In the genomic region with DNA sequence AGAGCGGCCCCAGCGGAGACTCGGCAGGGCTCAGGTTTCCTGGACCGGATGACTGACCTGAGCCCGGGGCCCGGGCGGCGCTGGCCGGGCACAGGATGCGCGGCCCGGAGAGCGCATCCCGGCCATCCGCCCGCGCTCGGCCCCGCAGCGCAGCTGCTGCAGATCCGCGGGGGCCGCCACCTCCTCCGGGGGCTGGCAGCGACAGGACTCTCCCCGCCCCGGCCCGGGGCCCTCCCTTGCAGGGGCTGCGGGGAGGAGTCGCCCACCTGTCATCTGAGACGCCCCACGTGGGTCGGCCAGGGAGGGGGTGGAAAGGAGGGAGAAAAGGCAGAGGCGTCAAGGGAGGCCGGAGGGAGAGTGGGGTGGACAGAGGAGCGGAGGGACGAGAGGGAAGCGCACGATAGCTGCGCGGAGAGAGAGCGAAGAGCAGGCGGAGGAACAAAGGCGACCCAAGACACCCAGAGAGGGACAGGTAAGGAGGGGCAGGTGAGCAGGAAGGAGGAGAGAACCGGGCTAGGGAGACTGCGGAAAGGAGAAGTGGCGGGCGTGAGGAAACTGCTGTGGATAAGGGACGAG, we compare ENCODE assay signal across 7 cellular contexts. TPM values are rescaled to one million over a fixed set of nuclear protein-coding genes. Genes with fewer than 3 reads are reported as not detected.
DNase-seq lines count a peak whose midpoint lies in the region; ATAC-seq and TF ChIP-seq lines count a peak whose summit lies in the region.

No MANE protein-coding gene starts in this region.

- H3K4me1 ChIP-seq in HEK293 (ENCODE audit: control insufficient read depth, insufficient read depth, low read length): peaks cover 20% of the 10 kb centered on the region

- H3K27me3 ChIP-seq in brain microvascular endothelial cell (replicated peaks): no peaks in the 10 kb centered on the region

- in situ Hi-C loops in brain microvascular endothelial cell (cut with HindIII; ENCODE audit: low pct_ligation_motif_present, low sequenced_read_pairs): no loop called here

- no peaks in the 10 kb centered on the region for H3K27me3 Mint-ChIP-seq in T-helper 17 cell

- CTCF ChIA-PET in HEK293 (lab: Yijun Ruan, JAX): interaction anchor here (1.2 to 2.6 kb wide), 3 partner anchors 44 to 102 kb away, joined by 4 to 9 read pairs (median 4); partner anchors contain the start of gene WIPI1

- no peak for TF ChIP-seq POLR2A in NB4 (IDR thresholded peaks at IDR 0.05; ENCODE audit: extremely low read depth, insufficient read length)

- peak overlapping the region; percentile 100 for H3K4me3 Mint-ChIP-seq in T-helper 17 cell

- peak overlapping the region; percentile 100 for H3K27ac Mint-ChIP-seq in T-helper 17 cell

- peaks cover 33% of the 10 kb centered on the region for H3K4me1 Mint-ChIP-seq in T-helper 17 cell

- ATAC-seq in T-helper 17 cell: peak; percentile 68

- peak; percentile 54 for DNase-seq in NB4 (ENCODE audit: low read depth)
- peak; percentile 52 to 65 (median 63) for DNase-seq in T-helper 17 cell
- peak; percentile 46 for DNase-seq in brain microvascular endothelial cell

- H3K9me3 ChIP-seq in HEK293 (ENCODE audit: control insufficient read depth, insufficient read depth, low read depth, low read length): no peaks in the 10 kb centered on the region
- no peaks in the 10 kb centered on the region for H3K9me3 ChIP-seq in T-helper 17 cell (ENCODE audit: control insufficient read depth, low read length, poor library complexity, severe bottlenecking)
- no peaks in the 10 kb centered on the region for H3K9me3 ChIP-seq in iPS-18c (ENCODE audit: control insufficient read depth, insufficient read depth, low read length)

- TF ChIP-seq CTCF in GM12875 (IDR thresholded peaks at IDR 0.05; ENCODE audit: borderline replicate concordance, insufficient read depth, low read depth, low read length) (no peak), HEK293 (tag by site-specific recombination; IDR thresholded peaks at IDR 0.05) (no peak), NB4 (IDR thresholded peaks at IDR 0.05; ENCODE audit: low read depth, low read length) (no peak), brain microvascular endothelial cell (IDR thresholded peaks at IDR 0.05; ENCODE audit: low read depth, low read length, missing control alignments) (no peak)

- peaks cover 17 to 20% of the 10 kb centered on the region in 2 experiments for H3K36me3 ChIP-seq in HEK293 (ENCODE audit: control insufficient read depth in 2 of 2, insufficient read depth in 1 of 2, low read length in 2 of 2)
- H3K36me3 ChIP-seq in brain microvascular endothelial cell (replicated peaks): peaks cover 5% of the 10 kb centered on the region

- H3K27ac ChIP-seq in HEK293 (ENCODE audit: extremely low read depth, low read depth, low read length) (peak overlapping the region; percentile 95), brain microvascular endothelial cell (peak overlapping the region; percentile 98), skin epidermis (peak overlapping the region; percentile 86 to 100 (median 98))

- POLR2A ChIA-PET in HEK293 (lab: Yijun Ruan, JAX): interaction anchor here (0.6 to 2.7 kb wide), 8 partner anchors 9 to 815 kb away, joined by 3 to 18 read pairs (median 4); partner anchors contain the start of genes ABCA5, AMZ2, FAM20A and KPNA2

- peak overlapping the region; percentile 84 for H3K4me3 ChIP-seq in GM12875 (ENCODE audit: low read depth, low read length)
- H3K4me3 ChIP-seq in HEK293 (ENCODE audit: low read depth, low read length): peak overlapping the region; percentile 83
- peak overlapping the region; percentile 92 for H3K4me3 ChIP-seq in NB4 (ENCODE audit: low read depth, low read length)
- H3K4me3 ChIP-seq in brain microvascular endothelial cell (ENCODE audit: low read depth, low read length): peak overlapping the region; percentile 86
- H3K4me3 ChIP-seq in iPS-18c (ENCODE audit: insufficient read depth, low read depth, low read length): peak overlapping the region; percentile 57
- peak overlapping the region; percentile 62 to 96 (median 83) for H3K4me3 ChIP-seq in skin epidermis

- H3K36me3 Mint-ChIP-seq in T-helper 17 cell (ENCODE audit: low read depth): peaks cover 14% of the 10 kb centered on the region

TF ChIP-seq in HEK293, 187 proteins besides CTCF, POLR2A, EP300 and RAD21 (continues in another document):
- TF ChIP-seq, protein P1, sequence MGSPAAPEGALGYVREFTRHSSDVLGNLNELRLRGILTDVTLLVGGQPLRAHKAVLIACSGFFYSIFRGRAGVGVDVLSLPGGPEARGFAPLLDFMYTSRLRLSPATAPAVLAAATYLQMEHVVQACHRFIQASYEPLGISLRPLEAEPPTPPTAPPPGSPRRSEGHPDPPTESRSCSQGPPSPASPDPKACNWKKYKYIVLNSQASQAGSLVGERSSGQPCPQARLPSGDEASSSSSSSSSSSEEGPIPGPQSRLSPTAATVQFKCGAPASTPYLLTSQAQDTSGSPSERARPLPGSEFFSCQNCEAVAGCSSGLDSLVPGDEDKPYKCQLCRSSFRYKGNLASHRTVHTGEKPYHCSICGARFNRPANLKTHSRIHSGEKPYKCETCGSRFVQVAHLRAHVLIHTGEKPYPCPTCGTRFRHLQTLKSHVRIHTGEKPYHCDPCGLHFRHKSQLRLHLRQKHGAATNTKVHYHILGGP (tag by site-specific recombination; IDR thresholded peaks at IDR 0.05): no peak
- TF ChIP-seq HOXC10 (CRISPR knock-in tag; IDR thresholded peaks at IDR 0.05) (no peak), ZEB2 (tag by site-specific recombination; IDR thresholded peaks at IDR 0.05) (peak; percentile 99), ZNF777 (tag by site-specific recombination; IDR thresholded peaks at IDR 0.05; ENCODE audit: borderline replicate concordance) (peak; percentile 84; the same call in 1 of the 2 replicates), PRDM1 (tag by site-specific recombination; IDR thresholded peaks at IDR 0.05) (peak; percentile 93), ZBTB8A (tag by site-specific recombination; IDR thresholded peaks at IDR 0.05) (peak; percentile 87), ZNF747 (tag by site-specific recombination; IDR thresholded peaks at IDR 0.05) (no peak), ZNF560 (tag by site-specific recombination; IDR thresholded peaks at IDR 0.05; ENCODE audit: borderline replicate concordance) (no peak), ZNF558 (tag by site-specific recombination; IDR thresholded peaks at IDR 0.05) (0 out of 2 replicates have a peak, but pooled peaks have one; percentile 22), PRDM2 (tag by site-specific recombination; IDR thresholded peaks at IDR 0.05; ENCODE audit: borderline replicate concordance) (no peak), ZNF132 (tag by site-specific recombination; IDR thresholded peaks at IDR 0.05; ENCODE audit: borderline replicate concordance) (no peak), YY1 (tag by site-specific recombination; IDR thresholded peaks at IDR 0.05) (peak; percentile 15), ZNF366 (tag by site-specific recombination; conservative IDR thresholded peaks at IDR 0.05) (peak; percentile 100), ZNF311 (tag by site-specific recombination; IDR thresholded peaks at IDR 0.05; ENCODE audit: borderline replicate concordance) (no peak)
- TF ChIP-seq, protein P2, sequence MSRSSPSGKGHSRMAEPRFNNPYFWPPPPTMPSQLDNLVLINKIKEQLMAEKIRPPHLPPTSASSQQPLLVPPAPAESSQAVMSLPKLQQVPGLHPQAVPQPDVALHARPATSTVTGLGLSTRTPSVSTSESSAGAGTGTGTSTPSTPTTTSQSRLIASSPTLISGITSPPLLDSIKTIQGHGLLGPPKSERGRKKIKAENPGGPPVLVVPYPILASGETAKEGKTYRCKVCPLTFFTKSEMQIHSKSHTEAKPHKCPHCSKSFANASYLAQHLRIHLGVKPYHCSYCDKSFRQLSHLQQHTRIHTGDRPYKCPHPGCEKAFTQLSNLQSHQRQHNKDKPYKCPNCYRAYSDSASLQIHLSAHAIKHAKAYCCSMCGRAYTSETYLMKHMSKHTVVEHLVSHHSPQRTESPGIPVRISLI (tag by site-specific recombination; IDR thresholded peaks at IDR 0.05): no peak

RNA-seq across cellular contexts. Expression of gene PRKAR1A, which starts 0.5 kb away (rescaled TPM):
- 100 to 1,000 TPM; 133 to 146 TPM for total RNA-seq in T-helper 17 cell

RNA-seq across cellular contexts. Expression of gene WIPI1, which starts 54.5 kb away (rescaled TPM):
- 10 to 100 TPM in 1 of 2 donors, 1 to 10 TPM in 1; 8.9 to 10.2 TPM for total RNA-seq in T-helper 17 cell

Comparison
In these comparisons a context has a peak if more than half of its experiments do, and no peak if none do; other contexts are left out.
1. Peak in every context shown above with its lines: DNase-seq, ATAC-seq, H3K4me3 ChIP-seq and H3K27ac ChIP-seq.